30 cellular contexts compared by ENCODE assay signal in the genomic region with DNA sequence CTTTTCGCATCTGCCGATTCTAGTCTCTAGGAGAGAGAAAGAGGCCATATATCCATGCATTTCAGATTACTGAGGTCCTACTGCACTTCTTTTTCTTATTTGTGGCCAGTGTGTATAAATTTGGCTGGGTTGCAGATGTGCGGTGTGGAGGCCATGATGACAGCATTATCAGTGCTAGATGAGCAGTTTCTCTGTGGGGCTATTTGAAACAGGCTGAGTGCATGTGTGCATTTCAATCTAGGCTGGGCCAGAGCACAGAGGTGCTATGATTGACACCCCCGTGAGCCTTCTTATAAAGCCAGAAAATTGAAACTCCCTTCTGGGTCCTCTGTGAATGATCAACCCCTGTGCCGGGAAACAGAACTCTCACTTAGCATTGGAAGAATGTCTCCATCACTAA.
"Had no signal": no experiment of that assay in that cellular context is flagged by ENCODE, and none has a peak within 500 bp of the region (broad histone marks: within the 10 kb centered on the region; RNA-seq: fewer than 3 reads in every experiment).

No MANE protein-coding gene starts in this region.

- ATAC-seq: activated naive CD8-positive, alpha-beta T cell treated with anti-CD3 and anti-CD28 coated beads, Interleukin-2, amount 50 U/mL, for 24 hours; Panc1; SK-N-SH treated with all-trans-retinoic acid at 6 μM for 48 hours; T-cell had no signal

- H3K9me3 Mint-ChIP-seq: activated B cell treated with CpG ODN at 0.5 μM for 24 hours; activated CD4-positive, alpha-beta memory T cell treated with anti-CD3 and anti-CD28 coated beads for 36 hours; activated naive CD4-positive, alpha-beta T cell treated with anti-CD3 and anti-CD28 coated beads, Interleukin-2, amount 10 ng/mL, durations not matched to agents 7 days and 5 days; activated naive CD8-positive, alpha-beta T cell treated with anti-CD3 and anti-CD28 coated beads, Interleukin-2, amount 50 U/mL, for 24 hours; T-cell had no signal

- H3K27ac Mint-ChIP-seq: activated B cell treated with CpG ODN at 0.5 μM for 24 hours; activated CD4-positive, alpha-beta memory T cell treated with anti-CD3 and anti-CD28 coated beads for 36 hours; activated naive CD4-positive, alpha-beta T cell treated with anti-CD3 and anti-CD28 coated beads, Interleukin-2, amount 10 ng/mL, durations not matched to agents 7 days and 5 days; activated naive CD8-positive, alpha-beta T cell; activated naive CD8-positive, alpha-beta T cell treated with anti-CD3 and anti-CD28 coated beads, Interleukin-2, amount 50 U/mL, for 24 hours; brain; IgD-negative memory B cell; T-cell had no signal

- H3K4me1 Mint-ChIP-seq: activated B cell treated with CpG ODN at 0.5 μM for 24 hours; activated naive CD4-positive, alpha-beta T cell treated with anti-CD3 and anti-CD28 coated beads, Interleukin-2, amount 10 ng/mL, durations not matched to agents 7 days and 5 days; activated naive CD8-positive, alpha-beta T cell treated with anti-CD3 and anti-CD28 coated beads, Interleukin-2, amount 50 U/mL, for 24 hours; brain; IgD-negative memory B cell; T-cell had no signal

- H3K4me3 Mint-ChIP-seq: activated B cell treated with CpG ODN at 0.5 μM for 24 hours; activated CD4-positive, alpha-beta memory T cell treated with anti-CD3 and anti-CD28 coated beads for 36 hours; activated naive CD4-positive, alpha-beta T cell treated with anti-CD3 and anti-CD28 coated beads, Interleukin-2, amount 10 ng/mL, durations not matched to agents 7 days and 5 days; activated naive CD8-positive, alpha-beta T cell; activated naive CD8-positive, alpha-beta T cell treated with anti-CD3 and anti-CD28 coated beads, Interleukin-2, amount 50 U/mL, for 24 hours; brain; IgD-negative memory B cell; T-cell had no signal

- H3K27ac ChIP-seq: VCaP had no signal

- DNase-seq: activated B cell treated with CpG ODN at 0.5 μM for 24 hours; activated CD4-positive, alpha-beta memory T cell treated with anti-CD3 and anti-CD28 coated beads for 36 hours; activated CD4-positive, alpha-beta T cell treated with anti-CD3 and anti-CD28 coated beads for 4 hours; activated CD4-positive, alpha-beta T cell treated with anti-CD3 and anti-CD28 coated beads, Interleukin-2, amount 50 U/mL, for 1 hour; activated CD4-positive, CD25-positive, alpha-beta regulatory T cell treated with anti-CD3 and anti-CD28 coated beads, Interleukin-2, amount 50 U/mL, for 72 hours; activated CD8-positive, alpha-beta memory T cell treated with anti-CD3 and anti-CD28 coated beads, Interleukin-2, amount 50 U/mL, for 4 hours; activated effector memory CD4-positive, alpha-beta T cell treated with Interleukin-2 at 50 U/mL for 16 hours; activated naive CD4-positive, alpha-beta T cell treated with anti-CD3 and anti-CD28 coated beads, Interleukin-2, amount 10 ng/mL, durations not matched to agents 7 days and 5 days; activated naive CD8-positive, alpha-beta T cell treated with anti-CD3 and anti-CD28 coated beads, Interleukin-2, amount 50 U/mL, for 24 hours; activated T-cell treated with anti-CD3 and anti-CD28 coated beads for 4 hours; activated T-cell treated with anti-CD3 and anti-CD28 coated beads, Interleukin-2, amount 50 U/mL, for 48 hours; anterior cingulate cortex; Karpas-422; KBM-7; NCI-H1048; NCI-H1436 treated with DMSO at 0.1 percent for 48 hours; NCI-H1694 treated with DMSO at 0.1 percent for 48 hours; NCI-H2029; NCI-H345; NCI-H524 treated with DMSO at 0.1 percent for 48 hours; SIG-M5; T-cell; T-helper 2 cell; T-helper 9 cell had no signal

- H3K36me3 Mint-ChIP-seq: activated CD4-positive, alpha-beta memory T cell treated with anti-CD3 and anti-CD28 coated beads for 36 hours; activated naive CD4-positive, alpha-beta T cell treated with anti-CD3 and anti-CD28 coated beads, Interleukin-2, amount 10 ng/mL, durations not matched to agents 7 days and 5 days; activated naive CD8-positive, alpha-beta T cell; T-cell had no signal
